ENCODE assay signal across 23 cellular contexts in the genomic region with DNA sequence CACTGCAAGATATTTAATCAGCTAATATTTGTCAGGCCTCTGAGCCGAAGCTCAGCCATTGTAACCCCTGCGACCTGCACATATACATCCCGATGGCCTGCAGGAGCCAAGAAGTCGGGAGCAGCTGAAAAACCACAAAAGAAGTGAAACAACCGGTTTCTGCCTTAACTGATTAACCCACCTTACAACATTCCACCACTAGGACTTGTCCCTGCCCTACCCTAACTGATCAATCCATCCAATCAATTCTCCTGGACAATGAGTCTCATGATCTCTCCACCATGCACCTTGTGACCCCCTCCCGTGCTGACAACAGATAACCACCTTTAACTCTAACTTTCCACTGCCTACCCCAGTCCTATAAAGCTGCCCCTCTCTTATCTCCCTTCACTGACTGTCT.
DNase-seq lines count a peak whose midpoint lies in the region; ATAC-seq and TF ChIP-seq lines count a peak whose summit lies in the region.
"Had no signal": no experiment of that assay in that cellular context is flagged by ENCODE, and none has a peak within 500 bp of the region (broad histone marks: within the 10 kb centered on the region; RNA-seq: fewer than 3 reads in every experiment).

No MANE protein-coding gene starts in this region.

- H3K27me3 Mint-ChIP-seq in stimulated activated naive B cell treated with anti-CD40 and anti-IgM and Interleukin-4, amounts not matched to agents 10 μg/mL and 1 μg/mL and 100 μg/mL, for 72 hours = no peaks in the 10 kb centered on the region
- H3K27me3 Mint-ChIP-seq: CD4-positive, alpha-beta T cell had no signal

- H3K14ac ChIP-seq in trophoblast cell (ENCODE audit: low read length) = no peak overlapping the region

- no peak overlapping the region for H2AFZ ChIP-seq in trophoblast cell (ENCODE audit: insufficient read depth, low read length, poor library complexity)
- H2AFZ ChIP-seq: GM23338 had no signal

- no peak overlapping the region for H3K27ac Mint-ChIP-seq in stimulated activated naive B cell treated with anti-CD40 and anti-IgM and Interleukin-4, amounts not matched to agents 10 μg/mL and 1 μg/mL and 100 μg/mL, for 72 hours
- H3K27ac Mint-ChIP-seq: CD4-positive, alpha-beta T cell; GM23338; HFFc6 had no signal

- no peaks in the 10 kb centered on the region for H3K27me3 ChIP-seq in trophoblast cell (ENCODE audit: insufficient read depth, low read length)
- H3K27me3 ChIP-seq: Peyer's patch had no signal

- no CpG with 5 or more reads among the region's 6 CpGs for WGBS in trophoblast cell (ENCODE audit: extremely low coverage, insufficient coverage, insufficient read length)

- H3K4me1 ChIP-seq in trophoblast cell (ENCODE audit: control insufficient read depth in 1 of 2, insufficient read depth in 2 of 2, low read length in 2 of 2) = peaks cover 0 to 10% of the 10 kb centered on the region in 2 experiments
- H3K4me1 ChIP-seq: HAP-1, Peyer's patch had no signal

- peaks cover 2% of the 10 kb centered on the region for H3K9me3 ChIP-seq in trophoblast cell (ENCODE audit: insufficient read depth, low read depth, low read length)
- H3K9me3 ChIP-seq: HAP-1, Peyer's patch had no signal

- peaks cover 5 to 6% of the 10 kb centered on the region in 2 donors for H3K9me3 Mint-ChIP-seq in stimulated activated naive B cell treated with anti-CD40 and anti-IgM and Interleukin-4, amounts not matched to agents 10 μg/mL and 1 μg/mL and 100 μg/mL, for 72 hours

- H3K23ac ChIP-seq in trophoblast cell (ENCODE audit: low read length) = no peak overlapping the region

- H4K91ac ChIP-seq in trophoblast cell (ENCODE audit: low read depth, low read length) = no peak overlapping the region

- DNase-seq in OCI-M1 (lab: John Stamatoyannopoulos, UW) (peak; percentile 41), medulla oblongata (ENCODE audit: extremely low spot score) (peak; percentile 1), trophoblast cell (peak; percentile 9 to 46), NCI-H187 treated with DMSO at 0.1 percent for 48 hours (lab: John Stamatoyannopoulos, UW) (no peak), GM19240 (ENCODE audit: insufficient read length, low spot score) (no peak)
- DNase-seq in stimulated activated naive B cell treated with anti-CD40 and anti-IgM and Interleukin-4, amounts not matched to agents 10 μg/mL and 1 μg/mL and 100 μg/mL, for 72 hours = no peak
- no peak for DNase-seq in activated CD4-positive, CD25-positive, alpha-beta regulatory T cell (lab: John Stamatoyannopoulos, UW)
- DNase-seq: 8988T; ACHN; CD4-positive, alpha-beta T cell; DMS53; HFFc6; KBM-7; MV-4-11; NCI-H1105; NCI-H1436 treated with DMSO at 0.1 percent for 48 hours; NCI-H2029; NCI-H69; Peyer's patch; SHP77 treated with DMSO at 0.1 percent for 48 hours had no signal

- H3K4me2 ChIP-seq in trophoblast cell (ENCODE audit: low read length) = peak overlapping the region; percentile 31
- H3K4me2 ChIP-seq: GM23338 had no signal

- H2AK5ac ChIP-seq in trophoblast cell (ENCODE audit: low read length) = no peak overlapping the region

- H3K4ac ChIP-seq in trophoblast cell (ENCODE audit: low read depth, low read length) = no peak overlapping the region

- no peaks in the 10 kb centered on the region for H3K36me3 ChIP-seq in trophoblast cell (ENCODE audit: control insufficient read depth in 1 of 2, insufficient read depth in 2 of 2, low read length in 2 of 2)
- H3K36me3 ChIP-seq: HAP-1, Peyer's patch had no signal

- H2BK5ac ChIP-seq in trophoblast cell (ENCODE audit: low read depth, low read length, poor library complexity) = no peak overlapping the region

- no peak overlapping the region for H4K8ac ChIP-seq in trophoblast cell (ENCODE audit: low read depth, low read length)

- H3K27ac ChIP-seq in C4-2B (peak overlapping the region; percentile 60; the same call in 1 of the 2 replicates), trophoblast cell (ENCODE audit: low read depth, low read length) (peak overlapping the region; percentile 80)
- H3K27ac ChIP-seq: Peyer's patch had no signal

- H2BK12ac ChIP-seq in trophoblast cell (ENCODE audit: low read length) = peak overlapping the region; percentile 12

- no peak overlapping the region for H3K9ac ChIP-seq in trophoblast cell (ENCODE audit: low read length)

- H2BK120ac ChIP-seq in trophoblast cell (ENCODE audit: insufficient read depth, low read length, poor library complexity) = peak overlapping the region; percentile 10

- no peaks in the 10 kb centered on the region for H3K79me1 ChIP-seq in trophoblast cell (ENCODE audit: low read length)

- H4K12ac ChIP-seq in trophoblast cell (ENCODE audit: low read depth, low read length) = no peak overlapping the region

- TF ChIP-seq CTCF in C4-2B (conservative IDR thresholded peaks at IDR 0.05) = no peak

- H3K79me2 ChIP-seq in trophoblast cell (ENCODE audit: control insufficient read depth, insufficient read depth, low read length, poor library complexity) = peaks cover 7% of the 10 kb centered on the region

- ATAC-seq in stimulated activated naive B cell treated with anti-CD40 and anti-IgM and Interleukin-4, amounts not matched to agents 10 μg/mL and 1 μg/mL and 100 μg/mL, for 72 hours (replicated peaks) = no peak
- ATAC-seq: GM23338 had no signal

- no peaks in the 10 kb centered on the region for H3K4me1 Mint-ChIP-seq in stimulated activated naive B cell treated with anti-CD40 and anti-IgM and Interleukin-4, amounts not matched to agents 10 μg/mL and 1 μg/mL and 100 μg/mL, for 72 hours

- H3K36me3 Mint-ChIP-seq in stimulated activated naive B cell treated with anti-CD40 and anti-IgM and Interleukin-4, amounts not matched to agents 10 μg/mL and 1 μg/mL and 100 μg/mL, for 72 hours = no peaks in the 10 kb centered on the region

- no peak overlapping the region for H3K4me3 Mint-ChIP-seq in stimulated activated naive B cell treated with anti-CD40 and anti-IgM and Interleukin-4, amounts not matched to agents 10 μg/mL and 1 μg/mL and 100 μg/mL, for 72 hours
- H3K4me3 Mint-ChIP-seq: CD4-positive, alpha-beta T cell; GM23338; HFFc6 had no signal

- H3K18ac ChIP-seq in trophoblast cell (ENCODE audit: low read length) = no peak overlapping the region

- no peak overlapping the region for H3K4me3 ChIP-seq in trophoblast cell (ENCODE audit: low read depth, low read length)
- H3K4me3 ChIP-seq: GM23338, HAP-1, Peyer's patch had no signal

Comparison
In these comparisons a context has a peak if more than half of its experiments do, and no peak if none do; other contexts are left out.
1. DNase-seq: peak in OCI-M1 (single experiment), medulla oblongata (single experiment) and trophoblast cell (2 of 2); none in NCI-H187 treated with DMSO at 0.1 percent for 48 hours (single experiment), stimulated activated naive B cell treated with anti-CD40 and anti-IgM and Interleukin-4, amounts not matched to agents 10 μg/mL and 1 μg/mL and 100 μg/mL, for 72 hours (single experiment), activated CD4-positive, CD25-positive, alpha-beta regulatory T cell (0 of 4) and GM19240 (single experiment).